ENCODE assay signal across 17 cellular contexts in the genomic region with DNA sequence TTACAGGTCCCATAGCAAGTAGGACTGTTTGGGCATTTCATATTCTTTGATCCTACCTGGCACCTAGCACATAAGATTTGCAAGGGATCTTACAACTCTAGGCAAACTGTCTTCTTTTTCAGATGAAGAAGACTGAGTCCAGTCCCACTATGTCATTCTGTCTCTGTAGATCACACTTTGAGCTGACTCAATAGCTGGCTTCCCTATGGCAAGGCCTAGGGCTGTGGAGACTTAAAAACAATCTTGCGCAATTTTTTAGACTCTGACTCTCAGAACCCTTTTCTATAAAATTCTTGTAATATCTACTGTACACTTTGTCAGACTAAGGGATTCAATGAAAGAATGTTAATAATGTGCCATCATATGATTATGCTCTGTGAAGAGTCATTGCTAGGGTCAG. TPM values are rescaled to one million over a fixed set of nuclear protein-coding genes. Genes with fewer than 3 reads are reported as not detected.
DNase-seq lines count a peak whose midpoint lies in the region; FAIRE-seq and TF ChIP-seq lines count a peak whose summit lies in the region.
"Had no signal": no experiment of that assay in that cellular context is flagged by ENCODE, and none has a peak within 500 bp of the region (broad histone marks: within the 10 kb centered on the region; RNA-seq: fewer than 3 reads in every experiment).

No MANE protein-coding gene starts in this region.

- TF ChIP-seq CTCF in HL-60 (IDR thresholded peaks at IDR 0.05; ENCODE audit: insufficient read depth, low read length) (no peak), H1 (IDR thresholded peaks at IDR 0.05; ENCODE audit: control extremely low read depth in 1 of 3, insufficient read depth in 1 of 3, low read depth in 1 of 3, low read length in 3 of 3) (no peak)

- TF ChIP-seq POLR2A in H1 (IDR thresholded peaks at IDR 0.05; ENCODE audit: control extremely low read depth in 1 of 2, low read depth in 2 of 2, low read length in 2 of 2) = no peak

- DNase-seq in HL-60 (ENCODE audit: low read depth in 1 of 2, low spot score in 1 of 2) = peak; percentile 8 to 14
- DNase-seq in NOMO-1 (lab: John Stamatoyannopoulos, UW; ENCODE audit: unreplicated experiment in 2 of 2) = peak; percentile 15 to 23
- no peak for DNase-seq in H1 (ENCODE audit: low read depth in 1 of 2, low spot score in 2 of 2)
- peak; percentile 33 to 57 for DNase-seq in trophoblast cell
- no peak for DNase-seq in DMS53 (lab: John Stamatoyannopoulos, UW)
- no peak for DNase-seq in NCI-H128 (lab: John Stamatoyannopoulos, UW; ENCODE audit: unreplicated experiment)
- DNase-seq in GM19240 (ENCODE audit: insufficient read length, low spot score) = no peak
- DNase-seq: CD4-positive, alpha-beta T cell; DND-41; GF-D8; MG63; NCI-H1436 treated with DMSO at 0.1 percent for 48 hours; NCI-H2081 treated with DMSO at 0.1 percent for 48 hours; NCI-H2227 treated with DMSO at 0.1 percent for 48 hours; NCI-H526 treated with DMSO at 0.1 percent for 48 hours had no signal

- H3K9ac ChIP-seq in H1 (replicated peaks in 1 of 4; ENCODE audit: extremely low read depth in 1 of 4, low read depth in 3 of 4, low read length in 3 of 4) (no peak overlapping the region), trophoblast cell (ENCODE audit: low read length) (no peak overlapping the region)
- H3K9ac ChIP-seq: KMS-11 had no signal

- H3K36me3 ChIP-seq in H1 (ENCODE audit: control insufficient read depth in 2 of 4, insufficient read depth in 4 of 4, low read length in 3 of 4) (no peaks in the 10 kb centered on the region), trophoblast cell (ENCODE audit: control insufficient read depth in 1 of 2, insufficient read depth in 2 of 2, low read length in 2 of 2) (no peaks in the 10 kb centered on the region)
- H3K36me3 ChIP-seq: MG63 had no signal

- no peak overlapping the region for H2BK120ac ChIP-seq in H1 (replicated peaks; ENCODE audit: low read depth, low read length)
- H2BK120ac ChIP-seq in trophoblast cell (ENCODE audit: insufficient read depth, low read length, poor library complexity) = no peak overlapping the region

- no peak overlapping the region for H3K4me3 ChIP-seq in HL-60 (replicated peaks; ENCODE audit: insufficient read depth, low read length)
- no peak overlapping the region for H3K4me3 ChIP-seq in H1 (ENCODE audit: extremely low read depth in 1 of 4, insufficient read depth in 2 of 4, low read depth in 3 of 4, low read length in 4 of 4)
- no peak overlapping the region for H3K4me3 ChIP-seq in trophoblast cell (ENCODE audit: low read depth, low read length)
- H3K4me3 ChIP-seq: GM23338, MG63 had no signal

- H3K23ac ChIP-seq in H1 (ENCODE audit: insufficient read length) = no peak overlapping the region
- no peak overlapping the region for H3K23ac ChIP-seq in trophoblast cell (ENCODE audit: low read length)

- TF ChIP-seq EP300 in H1 (IDR thresholded peaks at IDR 0.05; ENCODE audit: borderline replicate concordance in 1 of 2, low read depth in 2 of 2, low read length in 2 of 2) = no peak

- no peak overlapping the region for H3K27ac ChIP-seq in HL-60 (replicated peaks)
- H3K27ac ChIP-seq in H1 (ENCODE audit: low read depth, low read length) = no peak overlapping the region
- H3K27ac ChIP-seq in trophoblast cell (ENCODE audit: low read depth, low read length) = no peak overlapping the region
- H3K27ac ChIP-seq: KMS-11 had no signal

- H2AK5ac ChIP-seq in H1 (ENCODE audit: low read depth, low read length) (no peak overlapping the region), trophoblast cell (ENCODE audit: low read length) (no peak overlapping the region)

- H2BK5ac ChIP-seq in H1 (ENCODE audit: low read depth, low read length) = no peak overlapping the region
- no peak overlapping the region for H2BK5ac ChIP-seq in trophoblast cell (ENCODE audit: low read depth, low read length, poor library complexity)

- no peaks in the 10 kb centered on the region for H3K4me1 ChIP-seq in H1 (replicated peaks in 1 of 4; ENCODE audit: control insufficient read depth in 3 of 4, insufficient read depth in 4 of 4, low read length in 3 of 4)
- H3K4me1 ChIP-seq in trophoblast cell (ENCODE audit: control insufficient read depth in 1 of 2, insufficient read depth in 2 of 2, low read length in 2 of 2) = no peaks in the 10 kb centered on the region

- no peak overlapping the region for H3K18ac ChIP-seq in H1 (ENCODE audit: extremely low read depth, low read length)
- H3K18ac ChIP-seq in trophoblast cell (ENCODE audit: low read length) = no peak overlapping the region

- POLR2A ChIA-PET in H1 (lab: Charles Lee; ENCODE audit: partially characterized antibody) = no interaction called here

- H3K27me3 ChIP-seq in HL-60 (ENCODE audit: insufficient read depth, poor library complexity, severe bottlenecking) (peaks cover 3% of the 10 kb centered on the region), H1 (replicated peaks in 1 of 4; ENCODE audit: control insufficient read depth in 3 of 4, extremely low read depth in 1 of 4, insufficient read depth in 3 of 4, low read length in 3 of 4) (no peaks in the 10 kb centered on the region), trophoblast cell (ENCODE audit: insufficient read depth, low read length) (no peaks in the 10 kb centered on the region)
- H3K27me3 ChIP-seq: MG63 had no signal

- no peak overlapping the region for H3K56ac ChIP-seq in H1 (replicated peaks; ENCODE audit: insufficient read length, low read depth, low read length)

- H3K23me2 ChIP-seq in H1 (ENCODE audit: low read depth, low read length) = no peaks in the 10 kb centered on the region

- CTCF ChIA-PET in H1 (lab: Charles Lee; ENCODE audit: partially characterized antibody) = no interaction called here

- H2AFZ ChIP-seq in H1 (ENCODE audit: low read length) = no peak overlapping the region
- no peak overlapping the region for H2AFZ ChIP-seq in trophoblast cell (ENCODE audit: insufficient read depth, low read length, poor library complexity)
- H2AFZ ChIP-seq: GM23338 had no signal

- H2BK20ac ChIP-seq in H1 (ENCODE audit: low read length) = no peak overlapping the region

- H4K20me1 ChIP-seq in H1 (replicated peaks in 1 of 2; ENCODE audit: control insufficient read depth in 1 of 2, insufficient read depth in 2 of 2, low read length in 2 of 2) = no peaks in the 10 kb centered on the region

- 88% methylated on average over 1 of the region's 1 CpG; no CpG with 5 or more reads in 1 of the 2 experiments for WGBS in H1 (ENCODE audit: extremely low coverage in 1 of 2, insufficient coverage in 1 of 2, insufficient read length in 1 of 2, insufficient replicate concordance in 2 of 2, low coverage in 1 of 2, low lambda C conversion rate in 2 of 2, missing lambda C conversion rate in 1 of 2), 2 experiments
- WGBS in trophoblast cell (ENCODE audit: extremely low coverage, insufficient coverage, insufficient read length) = no CpG with 5 or more reads among the region's 1 CpG

- H2BK12ac ChIP-seq in H1 (ENCODE audit: low read depth, low read length) (no peak overlapping the region), trophoblast cell (ENCODE audit: low read length) (no peak overlapping the region)

- no peak overlapping the region for H4K8ac ChIP-seq in H1 (ENCODE audit: extremely low read depth, insufficient read depth, low read length)
- no peak overlapping the region for H4K8ac ChIP-seq in trophoblast cell (ENCODE audit: low read depth, low read length)

- H3K79me1 ChIP-seq in H1 (ENCODE audit: low read depth, low read length) (no peaks in the 10 kb centered on the region), trophoblast cell (ENCODE audit: low read length) (no peaks in the 10 kb centered on the region)

- TF ChIP-seq RAD21 in H1 (IDR thresholded peaks at IDR 0.05 in 1 of 2, conservative IDR thresholded peaks at IDR 0.05 in 1 of 2; ENCODE audit: low read depth in 2 of 2, low read length in 2 of 2) = no peak

- H3K79me2 ChIP-seq in H1 (ENCODE audit: control insufficient read depth in 1 of 2, insufficient read depth in 2 of 2, low read length in 2 of 2) (no peaks in the 10 kb centered on the region), trophoblast cell (ENCODE audit: control insufficient read depth, insufficient read depth, low read length, poor library complexity) (no peaks in the 10 kb centered on the region)

- H3K4me2 ChIP-seq in H1 (ENCODE audit: insufficient read depth in 1 of 2, low read depth in 2 of 2, low read length in 2 of 2) (no peak overlapping the region), trophoblast cell (ENCODE audit: low read length) (no peak overlapping the region)
- H3K4me2 ChIP-seq: GM23338, KMS-11 had no signal

- no peak overlapping the region for H4K91ac ChIP-seq in H1 (replicated peaks; ENCODE audit: insufficient read length, low read length)
- H4K91ac ChIP-seq in trophoblast cell (ENCODE audit: low read depth, low read length) = no peak overlapping the region

- H2BK15ac ChIP-seq in H1 (ENCODE audit: low read length) = no peak overlapping the region

- H3K14ac ChIP-seq in H1 (ENCODE audit: insufficient read length) = no peak overlapping the region
- H3K14ac ChIP-seq in trophoblast cell (ENCODE audit: low read length) = no peak overlapping the region

- H4K12ac ChIP-seq in trophoblast cell (ENCODE audit: low read depth, low read length) = no peak overlapping the region

- no peaks in the 10 kb centered on the region for H3K9me3 ChIP-seq in H1 (ENCODE audit: insufficient read depth in 2 of 2, low read depth in 1 of 2, low read length in 1 of 2)
- H3K9me3 ChIP-seq in trophoblast cell (ENCODE audit: insufficient read depth, low read depth, low read length) = no peaks in the 10 kb centered on the region
- H3K9me3 ChIP-seq: MG63 had no signal

- FAIRE-seq in H1 (lab: Jason Lieb, UNC) = no peak

- H3K4ac ChIP-seq in H1 (replicated peaks; ENCODE audit: insufficient read length, low read depth, low read length) = no peak overlapping the region
- H3K4ac ChIP-seq in trophoblast cell (ENCODE audit: low read depth, low read length) = no peak overlapping the region

- no peak overlapping the region for H4K5ac ChIP-seq in H1 (ENCODE audit: insufficient read length, low read depth, low read length)

RNA-seq across cellular contexts. Expression of gene OTC, which starts 26.7 kb away (rescaled TPM):
- not detected in 2 replicates for total RNA-seq in H1 (2021; fragmentation: NEBNext Ultra II Directional; extraction: Animal tissue kit (Norgen Biotek cat#: 25700))
- polyA plus RNA-seq in H1 (2011; rRNA removed) = not detected in 2 replicates
- not detected for polyA plus RNA-seq in H1 (2011; cell fraction: cytosol; rRNA removed)
- not detected for polyA plus RNA-seq in H1 (2011; cell fraction: nucleus; rRNA removed)
- polyA plus RNA-seq in H1 (2012, experiment 1 of 2) = not detected in 4 replicates
- polyA plus RNA-seq in H1 (2012, experiment 2 of 2) = not detected
- not detected for polyA plus RNA-seq in H1 (2013, experiment 1 of 2)
- polyA plus RNA-seq in H1 (2013, experiment 2 of 2) = not detected
- polyA minus RNA-seq in H1 (2011; rRNA and poly(A)+ RNA removed) = not detected in 2 replicates
- not detected for polyA minus RNA-seq in H1 (2011; cell fraction: cytosol; rRNA and poly(A)+ RNA removed)
- not detected for polyA minus RNA-seq in H1 (2011; cell fraction: nucleus; rRNA and poly(A)+ RNA removed)
- not detected in 2 replicates for polyA plus RNA-seq in trophoblast cell (2013)
- total RNA-seq: CD4-positive, alpha-beta T cell; GM23338 had no signal
- polyA plus RNA-seq: GM23338 had no signal

RNA-seq across cellular contexts. Expression of gene RPGR, which starts 51.8 kb away (rescaled TPM):
- total RNA-seq in H1 (2021; fragmentation: NEBNext Ultra II Directional; extraction: Animal tissue kit (Norgen Biotek cat#: 25700)) = 6.9 and 10.0 TPM in 2 replicates
- polyA plus RNA-seq in H1 (2011; rRNA removed) = 1.2 and 1.6 TPM in 2 replicates
- 3.0 TPM for polyA plus RNA-seq in H1 (2011; cell fraction: cytosol; rRNA removed)
- 1.1 TPM for polyA plus RNA-seq in H1 (2011; cell fraction: nucleus; rRNA removed)
- polyA plus RNA-seq in H1 (2012, experiment 1 of 2) = 4.1 to 11.4 TPM (median 5.2 TPM) in 4 replicates
- polyA plus RNA-seq in H1 (2012, experiment 2 of 2) = 0.34 TPM
- polyA plus RNA-seq in H1 (2013, experiment 1 of 2) = 4.7 TPM
- polyA plus RNA-seq in H1 (2013, experiment 2 of 2) = 5.0 TPM
- 3.2 and 5.3 TPM in 2 replicates for polyA minus RNA-seq in H1 (2011; rRNA and poly(A)+ RNA removed)
- polyA minus RNA-seq in H1 (2011; cell fraction: cytosol; rRNA and poly(A)+ RNA removed) = 5.4 TPM
- 9.7 TPM for polyA minus RNA-seq in H1 (2011; cell fraction: nucleus; rRNA and poly(A)+ RNA removed)
- polyA plus RNA-seq in trophoblast cell (2013) = 3.3 and 3.4 TPM in 2 replicates

Comparison
In these comparisons a context has a peak if more than half of its experiments do, and no peak if none do; other contexts are left out.
1. DNase-seq: peak in HL-60 (2 of 2), NOMO-1 (2 of 2) and trophoblast cell (2 of 2); none in H1 (0 of 2), DMS53 (single experiment), NCI-H128 (single experiment) and GM19240 (single experiment).